ENCODE assay signal across 8 cellular contexts in genomic region chr1:13730751-13731482, GRCh38. TPM values are rescaled to one million over a fixed set of nuclear protein-coding genes. Genes with fewer than 3 reads are reported as not detected.
DNase-seq lines count a peak whose midpoint lies in the region; ATAC-seq, FAIRE-seq and TF ChIP-seq lines count a peak whose summit lies in the region.

No MANE protein-coding gene starts in this region.

- H3K4me1 ChIP-seq in OCI-LY7 (ENCODE audit: insufficient read depth, low read length, poor library complexity, severe bottlenecking) (peaks cover 95% of the 10 kb centered on the region), mucosa of rectum (ENCODE audit: control insufficient read depth in 2 of 2, insufficient read depth in 2 of 2, low read length in 2 of 2) (peaks cover 4 to 8% of the 10 kb centered on the region in 2 donors)

- no TSS peak for BruUV-seq in OCI-LY7 (replicated peaks; lab: Mats Ljungman, UMichigan)

- DNase-seq in OCI-LY7 (ENCODE audit: low spot score) (peak; percentile 97), hippocampal formation (lab: John Stamatoyannopoulos, UW) (no peak), frontal cortex (ENCODE audit: low spot score in 2 of 2) (no peak)
- peak; percentile 94 for DNase-seq in activated naive CD4-positive, alpha-beta T cell treated with anti-CD3 and anti-CD28 coated beads, Interleukin-2, amount 10 ng/mL, durations not matched to agents 7 days and 5 days
- peak; percentile 82 to 92 for DNase-seq in stimulated activated naive CD8-positive, alpha-beta T cell treated with anti-CD3 and anti-CD28 coated beads, Interleukin-15, amount 100 ng/mL, for 72 hours

- H3K36me3 ChIP-seq in OCI-LY7 (ENCODE audit: insufficient read depth, low read length), result peaks cover 26% of the 10 kb centered on the region; the same call in 1 of the 2 replicates
- no peaks in the 10 kb centered on the region for H3K36me3 ChIP-seq in mucosa of rectum (ENCODE audit: control insufficient read depth in 2 of 2, insufficient read depth in 2 of 2, low read length in 2 of 2)

- POLR2A ChIA-PET in OCI-LY7 (lab: Charles Lee), result interaction anchor here (0.7 to 5.9 kb wide), 9 partner anchors 9 to 35 kb away, joined by 3 to 43 read pairs (median 6); no protein-coding TSS in a partner anchor

- peak overlapping the region; percentile 82 for H3K4me3 Mint-ChIP-seq in activated naive CD4-positive, alpha-beta T cell treated with anti-CD3 and anti-CD28 coated beads, Interleukin-2, amount 10 ng/mL, durations not matched to agents 7 days and 5 days
- H3K4me3 Mint-ChIP-seq in stimulated activated naive CD8-positive, alpha-beta T cell treated with anti-CD3 and anti-CD28 coated beads, Interleukin-15, amount 100 ng/mL, for 72 hours, result peak overlapping the region; percentile 87 to 89

- peak overlapping the region; percentile 90 for H3K4me2 ChIP-seq in OCI-LY7 (ENCODE audit: low read length)

- H3K9me3 ChIP-seq in OCI-LY7 (ENCODE audit: low read length) (no peaks in the 10 kb centered on the region), mucosa of rectum (ENCODE audit: control insufficient read depth in 2 of 2, low read length in 2 of 2) (no peaks in the 10 kb centered on the region)

- intact Hi-C loops in OCI-LY7 (cut with micrococcal nuclease; ENCODE audit: unreplicated experiment), result loop anchor here (1.0 to 5.0 kb wide), 4 partner anchors 18 to 66 kb away; no protein-coding TSS in a partner anchor

- H3K27ac Mint-ChIP-seq in activated naive CD4-positive, alpha-beta T cell treated with anti-CD3 and anti-CD28 coated beads, Interleukin-2, amount 10 ng/mL, durations not matched to agents 7 days and 5 days, result peak overlapping the region; percentile 100
- H3K27ac Mint-ChIP-seq in stimulated activated naive CD8-positive, alpha-beta T cell treated with anti-CD3 and anti-CD28 coated beads, Interleukin-15, amount 100 ng/mL, for 72 hours, result peak overlapping the region; percentile 94 to 97

- peaks cover 16% of the 10 kb centered on the region for H3K36me3 Mint-ChIP-seq in activated naive CD4-positive, alpha-beta T cell treated with anti-CD3 and anti-CD28 coated beads, Interleukin-2, amount 10 ng/mL, durations not matched to agents 7 days and 5 days

- H3K4me3 ChIP-seq in OCI-LY7 (ENCODE audit: low read depth, low read length, poor library complexity, severe bottlenecking) (peak overlapping the region; percentile 64), mucosa of rectum (ENCODE audit: low read length in 2 of 2) (peak overlapping the region; percentile 1 to 64)

- no peaks in the 10 kb centered on the region for H3K9me2 ChIP-seq in OCI-LY7 (ENCODE audit: insufficient read depth, low read length)

- ATAC-seq in GM18861 (IDR thresholded peaks at IDR 0.05; ENCODE audit: unreplicated experiment) (peak; percentile 90), HG02885 (IDR thresholded peaks at IDR 0.05; ENCODE audit: poor library complexity, unreplicated experiment) (peak; percentile 90)
- peak; percentile 98 for ATAC-seq in stimulated activated naive CD8-positive, alpha-beta T cell treated with anti-CD3 and anti-CD28 coated beads, Interleukin-15, amount 100 ng/mL, for 72 hours

- no peak for FAIRE-seq in frontal cortex (lab: Jason Lieb, UNC)

- no peaks in the 10 kb centered on the region for H4K20me1 ChIP-seq in OCI-LY7 (ENCODE audit: insufficient read depth, low read length)

- H3K27ac ChIP-seq in OCI-LY7 (ENCODE audit: low read depth, low read length, poor library complexity, severe bottlenecking) (peak overlapping the region; percentile 99), mucosa of rectum (ENCODE audit: low read depth in 2 of 2, low read length in 2 of 2) (peak overlapping the region; percentile 60 to 79)

- no peak overlapping the region; the same call in 1 of the 2 replicates for H2AFZ ChIP-seq in OCI-LY7 (ENCODE audit: low read length)

- peak overlapping the region; percentile 2 to 5 for H3K9ac ChIP-seq in mucosa of rectum (ENCODE audit: low read depth in 1 of 2, low read length in 2 of 2)

- H3K9me3 Mint-ChIP-seq in activated naive CD4-positive, alpha-beta T cell treated with anti-CD3 and anti-CD28 coated beads, Interleukin-2, amount 10 ng/mL, durations not matched to agents 7 days and 5 days, result no peaks in the 10 kb centered on the region
- no peaks in the 10 kb centered on the region for H3K9me3 Mint-ChIP-seq in stimulated activated naive CD8-positive, alpha-beta T cell treated with anti-CD3 and anti-CD28 coated beads, Interleukin-15, amount 100 ng/mL, for 72 hours

- no peaks in the 10 kb centered on the region for H3K27me3 Mint-ChIP-seq in activated naive CD4-positive, alpha-beta T cell treated with anti-CD3 and anti-CD28 coated beads, Interleukin-2, amount 10 ng/mL, durations not matched to agents 7 days and 5 days
- H3K27me3 Mint-ChIP-seq in stimulated activated naive CD8-positive, alpha-beta T cell treated with anti-CD3 and anti-CD28 coated beads, Interleukin-15, amount 100 ng/mL, for 72 hours, result no peaks in the 10 kb centered on the region

- H3K79me2 ChIP-seq in OCI-LY7 (ENCODE audit: insufficient read depth, low read depth, low read length), result peaks cover 70% of the 10 kb centered on the region; the same call in 1 of the 2 replicates

- TF ChIP-seq CTCF in OCI-LY7 (conservative IDR thresholded peaks at IDR 0.05; ENCODE audit: low read length), result 0 out of 2 replicates have a peak, but pooled peaks have one; percentile 24

- CTCF ChIA-PET in OCI-LY7 (lab: Charles Lee; ENCODE audit: unreplicated experiment), result interaction anchor here (1.8 kb wide), 1 partner anchor 28 kb away, joined by 8 read pairs; no protein-coding TSS in a partner anchor
- CTCF ChIA-PET in activated naive CD4-positive, alpha-beta T cell treated with anti-CD3 and anti-CD28 coated beads, Interleukin-2, amount 10 ng/mL, durations not matched to agents 7 days and 5 days (lab: Charles Lee), result interaction anchor here (0.7 kb wide), 1 partner anchor 9 kb away, joined by 3 read pairs; no protein-coding TSS in a partner anchor

- no peaks in the 10 kb centered on the region for H3K27me3 ChIP-seq in mucosa of rectum (ENCODE audit: control insufficient read depth in 2 of 2, insufficient read depth in 2 of 2, low read length in 2 of 2)

- H3K4me1 Mint-ChIP-seq in activated naive CD4-positive, alpha-beta T cell treated with anti-CD3 and anti-CD28 coated beads, Interleukin-2, amount 10 ng/mL, durations not matched to agents 7 days and 5 days, result peaks cover 84% of the 10 kb centered on the region
- H3K4me1 Mint-ChIP-seq in stimulated activated naive CD8-positive, alpha-beta T cell treated with anti-CD3 and anti-CD28 coated beads, Interleukin-15, amount 100 ng/mL, for 72 hours, result peaks cover 77% of the 10 kb centered on the region

RNA-seq across cellular contexts. Expression of gene PRDM2, which starts 30.9 kb away (rescaled TPM):
- 38.7 and 47.6 TPM in 2 replicates for total RNA-seq in OCI-LY7 (2014; rRNA removed; shearing (Covaris generic))
- total RNA-seq in OCI-LY7 (2022), result 98.2 and 109 TPM in 2 replicates
- 22.4 TPM for total RNA-seq in frontal cortex

Comparison
In these comparisons a context has a peak if more than half of its experiments do, and no peak if none do; other contexts are left out.
1. DNase-seq: peak in OCI-LY7 (single experiment), activated naive CD4-positive, alpha-beta T cell treated with anti-CD3 and anti-CD28 coated beads, Interleukin-2, amount 10 ng/mL, durations not matched to agents 7 days and 5 days (single experiment) and stimulated activated naive CD8-positive, alpha-beta T cell treated with anti-CD3 and anti-CD28 coated beads, Interleukin-15, amount 100 ng/mL, for 72 hours (2 of 2); none in hippocampal formation (0 of 2) and frontal cortex (0 of 2).
2. Peak in every context shown above with its lines, with median percentiles within 50 percentile points of each other: ATAC-seq.